Comparison of ENCODE assay signal across 11 cellular contexts in genomic region chr7:103613655-103614642, GRCh38.
DNase-seq lines count a peak whose midpoint lies in the region; ATAC-seq, FAIRE-seq and TF ChIP-seq lines count a peak whose summit lies in the region.
"Had no signal": no experiment of that assay in that cellular context is flagged by ENCODE, and none has a peak within 500 bp of the region (broad histone marks: within the 10 kb centered on the region; RNA-seq: fewer than 3 reads in every experiment).

No MANE protein-coding gene starts in this region.

- H3K9ac ChIP-seq in GM23248 (no peak overlapping the region), OCI-LY1 (ENCODE audit: low read length) (no peak overlapping the region)

- H3K27ac ChIP-seq in GM23248 (no peak overlapping the region), OCI-LY1 (ENCODE audit: low read depth, low read length, poor library complexity, severe bottlenecking) (no peak overlapping the region), left lung (no peak overlapping the region)
- H3K27ac ChIP-seq: spleen had no signal

- peak overlapping the region; percentile 33; the same call in 1 of the 2 replicates for H2AFZ ChIP-seq in GM23248
- H2AFZ ChIP-seq in OCI-LY1 (ENCODE audit: low read length), result no peak overlapping the region

- H3K27me3 ChIP-seq in GM23248 (replicated peaks; ENCODE audit: insufficient read depth) (no peaks in the 10 kb centered on the region), OCI-LY1 (ENCODE audit: insufficient read depth, low read length) (no peaks in the 10 kb centered on the region), left lung (peaks cover 0 to 2% of the 10 kb centered on the region in 2 donors)

- H3K4me2 ChIP-seq in GM23248 (ENCODE audit: unreplicated experiment) (no peak overlapping the region), OCI-LY1 (ENCODE audit: low read length) (no peak overlapping the region)

- H3K4me1 ChIP-seq in GM23248 (ENCODE audit: insufficient read depth) (no peaks in the 10 kb centered on the region), OCI-LY1 (ENCODE audit: insufficient read depth, low read length, severe bottlenecking) (no peaks in the 10 kb centered on the region), left lung (no peaks in the 10 kb centered on the region)
- H3K4me1 ChIP-seq: spleen had no signal

- H3K79me2 ChIP-seq in GM23248 (ENCODE audit: insufficient read depth), result no peaks in the 10 kb centered on the region
- no peaks in the 10 kb centered on the region for H3K79me2 ChIP-seq in OCI-LY1 (ENCODE audit: insufficient read depth, low read length)

- H3F3A ChIP-seq in GM23248 (ENCODE audit: insufficient read depth) (no peaks in the 10 kb centered on the region), OCI-LY1 (ENCODE audit: insufficient read depth, low read length) (no peaks in the 10 kb centered on the region)

- H3K9me2 ChIP-seq in GM23248 (ENCODE audit: insufficient read depth) (no peaks in the 10 kb centered on the region), OCI-LY1 (ENCODE audit: low read depth, low read length) (no peaks in the 10 kb centered on the region)

- ATAC-seq in left lung (no peak), GM18520 (IDR thresholded peaks at IDR 0.05; ENCODE audit: unreplicated experiment) (no peak)

- H3K36me3 ChIP-seq in GM23248 (ENCODE audit: low read depth) (no peaks in the 10 kb centered on the region), OCI-LY1 (ENCODE audit: insufficient read depth, low read length) (no peaks in the 10 kb centered on the region), left lung (no peaks in the 10 kb centered on the region)
- H3K36me3 ChIP-seq: spleen had no signal

- H4K20me1 ChIP-seq in GM23248 (ENCODE audit: insufficient read depth), result no peaks in the 10 kb centered on the region
- no peaks in the 10 kb centered on the region for H4K20me1 ChIP-seq in OCI-LY1 (ENCODE audit: insufficient read depth, low read length)

- no peak for FAIRE-seq in frontal cortex (lab: Jason Lieb, UNC)

- peak; percentile 11 for DNase-seq in A172 (ENCODE audit: low spot score)
- peak; percentile 52 for DNase-seq in GM23248
- peak; percentile 46 for DNase-seq in fibroblast of mammary gland (ENCODE audit: low read depth)
- DNase-seq in left lung, result no peak
- no peak for DNase-seq in NCI-H1048 (lab: John Stamatoyannopoulos, UW)
- DNase-seq in frontal cortex (ENCODE audit: low spot score in 2 of 2), result no peak
- DNase-seq: MV-4-11; spleen; stimulated activated naive CD4-positive, alpha-beta T cell treated with Interleukin-2 at 50 U/mL for 16 hours had no signal

- in situ Hi-C loops in GM23248 (cut with MboI), result no loop called here

- no peak overlapping the region for H3K4me3 ChIP-seq in GM23248
- no peak overlapping the region for H3K4me3 ChIP-seq in OCI-LY1 (ENCODE audit: low read depth, low read length, poor library complexity, severe bottlenecking)
- H3K4me3 ChIP-seq in fibroblast of mammary gland (ENCODE audit: control insufficient read depth, low read depth, low read length), result no peak overlapping the region
- H3K4me3 ChIP-seq in left lung, result no peak overlapping the region
- H3K4me3 ChIP-seq: spleen had no signal

- 52 to 60% methylated on average over 3 of the region's 3 CpGs for WGBS in GM23248 (ENCODE audit: low coverage in 1 of 2, low lambda C conversion rate in 2 of 2, missing lambda C conversion rate in 2 of 2), 2 experiments

- peak; percentile 17; the same call in 1 of the 2 replicates for TF ChIP-seq CTCF in OCI-LY1 (IDR thresholded peaks at IDR 0.05; ENCODE audit: low read length)
- peak; percentile 49 for TF ChIP-seq CTCF in fibroblast of mammary gland (conservative IDR thresholded peaks at IDR 0.05; ENCODE audit: control insufficient read depth, insufficient read depth, low read depth, low read length)
- TF ChIP-seq CTCF in left lung (IDR thresholded peaks at IDR 0.05), result no peak

- intact Hi-C loops in left lung (cut with DNase I), result no loop called here

- H3K9me3 ChIP-seq in GM23248 (ENCODE audit: low read depth) (no peaks in the 10 kb centered on the region), OCI-LY1 (ENCODE audit: low read length) (no peaks in the 10 kb centered on the region), left lung (no peaks in the 10 kb centered on the region)
- H3K9me3 ChIP-seq: spleen had no signal

Comparison
In these comparisons a context has a peak if more than half of its experiments do, and no peak if none do; other contexts are left out.
1. DNase-seq: peak in A172 (single experiment), GM23248 (single experiment) and fibroblast of mammary gland (single experiment); none in left lung (0 of 2), NCI-H1048 (single experiment) and frontal cortex (0 of 2).
2. CTCF ChIP-seq: peak in OCI-LY1 (single experiment) and fibroblast of mammary gland (single experiment); none in left lung (0 of 2).